21 cellular contexts compared by ENCODE assay signal in genomic region chr3:67486883-67487282, GRCh38.
"Had no signal": no experiment of that assay in that cellular context is flagged by ENCODE, and none has a peak within 500 bp of the region (broad histone marks: within the 10 kb centered on the region; RNA-seq: fewer than 3 reads in every experiment).

No MANE protein-coding gene starts in this region.

- H3K27me3 ChIP-seq: colonic mucosa, esophagus muscularis mucosa, gastrocnemius medialis, heart right ventricle, left lung had no signal

- DNase-seq: colonic mucosa; cortex of kidney; effector memory CD4-positive, alpha-beta T cell; foreskin fibroblast; foreskin melanocyte; gastrocnemius medialis; glutamatergic neuron; head of caudate nucleus; heart right ventricle; hippocampal formation; left cardiac atrium; left lung; left ventricle myocardium superior; lower lobe of right lung; mesenchymal stem cell; mucosa of descending colon; naive B cell had no signal

- H3K36me3 ChIP-seq: colonic mucosa, esophagus muscularis mucosa, gastrocnemius medialis, lower lobe of right lung had no signal

- FAIRE-seq: endothelial cell of umbilical vein, islet of Langerhans, keratinocyte had no signal

- H3K4me1 ChIP-seq: colonic mucosa, gastrocnemius medialis, left lung, lower lobe of right lung had no signal

- ATAC-seq: gastrocnemius medialis, heart right ventricle, left cardiac atrium, left lung, left ventricle myocardium superior, lower lobe of right lung, mucosa of descending colon had no signal

- H3K4me3 ChIP-seq: colonic mucosa, esophagus muscularis mucosa, gastrocnemius medialis, heart right ventricle, left lung, lower lobe of right lung, mucosa of descending colon had no signal

- H3K27ac ChIP-seq: colonic mucosa, esophagus muscularis mucosa, gastrocnemius medialis, heart right ventricle, left lung, lower lobe of right lung had no signal

- H3K9me3 ChIP-seq: colonic mucosa, esophagus muscularis mucosa, gastrocnemius medialis, heart right ventricle, left lung, lower lobe of right lung, mucosa of descending colon had no signal
